25 cellular contexts compared by ENCODE assay signal in genomic region chr12:88338486-88338885, GRCh38.
A peak's percentile ranks its signal among the peaks of the same experiment; 100 is the strongest.
DNase-seq lines count a peak whose midpoint lies in the region; ATAC-seq, FAIRE-seq and TF ChIP-seq lines count a peak whose summit lies in the region.
"Had no signal": no experiment of that assay in that cellular context is flagged by ENCODE, and none has a peak within 500 bp of the region (broad histone marks: within the 10 kb centered on the region; RNA-seq: fewer than 3 reads in every experiment).

No MANE protein-coding gene starts in this region.

- no peak overlapping the region for H3K4me2 ChIP-seq in astrocyte (ENCODE audit: low read length)
- H3K4me2 ChIP-seq: A549, GM23338 had no signal

- H3K36me3 ChIP-seq in astrocyte (ENCODE audit: insufficient read depth, low read length), result no peaks in the 10 kb centered on the region
- H3K36me3 ChIP-seq in gastrocnemius medialis, result no peaks in the 10 kb centered on the region
- H3K36me3 ChIP-seq: MG63 had no signal

- H3K27me3 ChIP-seq in astrocyte (ENCODE audit: insufficient read depth, low read length), result no peaks in the 10 kb centered on the region
- H3K27me3 ChIP-seq in foreskin keratinocyte, result no peaks in the 10 kb centered on the region
- H3K27me3 ChIP-seq in gastrocnemius medialis, result no peaks in the 10 kb centered on the region
- H3K27me3 ChIP-seq: MG63 had no signal

- no peak overlapping the region for H3K4me3 Mint-ChIP-seq in astrocyte (ENCODE audit: unreplicated experiment)
- H3K4me3 Mint-ChIP-seq: B cell; CD14-positive monocyte; CD8-positive, alpha-beta memory T cell; GM23338; H9 had no signal

- FAIRE-seq in astrocyte (lab: Jason Lieb, UNC), result no peak
- FAIRE-seq: A549, HTR-8/SVneo had no signal

- peak overlapping the region; percentile 60 for H3K27ac Mint-ChIP-seq in astrocyte (ENCODE audit: unreplicated experiment)
- H3K27ac Mint-ChIP-seq: B cell; CD14-positive monocyte; CD8-positive, alpha-beta memory T cell; GM23338; H9 had no signal

- intact Hi-C loops in gastrocnemius medialis (cut with DNase I; ENCODE audit: low total_unique reads), result no loop called here

- H2AFZ ChIP-seq in astrocyte (ENCODE audit: low read depth, low read length), result no peak overlapping the region
- H2AFZ ChIP-seq: GM23338 had no signal

- no peaks in the 10 kb centered on the region for H3K27me3 Mint-ChIP-seq in astrocyte (ENCODE audit: low read depth, unreplicated experiment)
- H3K27me3 Mint-ChIP-seq: B cell; CD8-positive, alpha-beta memory T cell had no signal

- H3K9ac ChIP-seq in astrocyte (ENCODE audit: low read length), result no peak overlapping the region

- peak overlapping the region; percentile 65 for H3K27ac ChIP-seq in astrocyte (ENCODE audit: low read depth, low read length)
- peak overlapping the region; percentile 85 for H3K27ac ChIP-seq in foreskin keratinocyte
- no peak overlapping the region for H3K27ac ChIP-seq in gastrocnemius medialis
- H3K27ac ChIP-seq: A549 had no signal

- H3K4me1 ChIP-seq in astrocyte (ENCODE audit: insufficient read depth, low read length), result peaks cover 12% of the 10 kb centered on the region
- peaks cover 37% of the 10 kb centered on the region for H3K4me1 ChIP-seq in foreskin keratinocyte
- H3K4me1 ChIP-seq in gastrocnemius medialis, result no peaks in the 10 kb centered on the region
- H3K4me1 ChIP-seq: A549 had no signal

- H3K4me1 Mint-ChIP-seq in astrocyte (ENCODE audit: low read depth, unreplicated experiment), result peaks cover 27% of the 10 kb centered on the region
- H3K4me1 Mint-ChIP-seq: B cell; CD14-positive monocyte; CD8-positive, alpha-beta memory T cell had no signal

- H3K4me3 ChIP-seq in astrocyte (ENCODE audit: insufficient read depth, low read depth, low read length) (no peak overlapping the region), gastrocnemius medialis (no peak overlapping the region)
- H3K4me3 ChIP-seq: A549, GM23338, MG63 had no signal

- no peak for TF ChIP-seq POLR2A in gastrocnemius medialis (IDR thresholded peaks at IDR 0.05)

- no peaks in the 10 kb centered on the region for H4K20me1 ChIP-seq in astrocyte (ENCODE audit: insufficient read depth, low read length)

- no peaks in the 10 kb centered on the region for H3K9me3 ChIP-seq in astrocyte (ENCODE audit: insufficient read depth, low read depth, low read length)
- no peaks in the 10 kb centered on the region for H3K9me3 ChIP-seq in gastrocnemius medialis
- H3K9me3 ChIP-seq: A549 had no signal

- ATAC-seq in foreskin keratinocyte (no peak), gastrocnemius medialis (no peak), GM19467 (IDR thresholded peaks at IDR 0.05; ENCODE audit: unreplicated experiment) (no peak), GM18858 (IDR thresholded peaks at IDR 0.05; ENCODE audit: unreplicated experiment) (no peak)
- ATAC-seq: A549, GM23338 had no signal

- in situ Hi-C loops in gastrocnemius medialis (cut with MboI; ENCODE audit: low sequenced_read_pairs in 4 of 4), result no loop called here

- H3K79me2 ChIP-seq in astrocyte (ENCODE audit: insufficient read depth, low read length), result no peaks in the 10 kb centered on the region

- DNase-seq in HCEC 1CT (peak; percentile 29), astrocyte (ENCODE audit: low read depth) (peak; percentile 40), foreskin keratinocyte (peak in 1 of 2 donors; percentile 22), gastrocnemius medialis (no peak)
- no peak for DNase-seq in activated CD4-positive, alpha-beta T cell treated with anti-CD3 and anti-CD28 coated beads for 1 hour
- DNase-seq: Calu3; CD8-positive, alpha-beta memory T cell; DND-41; H9; KBM-7; MG63; NCI-H1105 treated with DMSO at 0.1 percent for 48 hours; NCI-H146; NCI-H2029; NCI-H2227 treated with DMSO at 0.1 percent for 48 hours; NCI-H526 treated with DMSO at 0.1 percent for 48 hours; RPMI8226; SHP77 had no signal

- H3K9me3 Mint-ChIP-seq in astrocyte (ENCODE audit: unreplicated experiment), result no peaks in the 10 kb centered on the region
- H3K9me3 Mint-ChIP-seq: GM23338, H9 had no signal

- TF ChIP-seq CTCF in astrocyte (IDR thresholded peaks at IDR 0.05; ENCODE audit: insufficient read depth, low read depth, low read length) (no peak), foreskin keratinocyte (conservative IDR thresholded peaks at IDR 0.05) (no peak), gastrocnemius medialis (IDR thresholded peaks at IDR 0.05 in 4 of 5, conservative IDR thresholded peaks at IDR 0.05 in 1 of 5) (no peak)

- no peaks in the 10 kb centered on the region for H3K36me3 Mint-ChIP-seq in astrocyte (ENCODE audit: low read depth, unreplicated experiment)
- H3K36me3 Mint-ChIP-seq: CD14-positive monocyte; CD8-positive, alpha-beta memory T cell had no signal

Comparison
In these comparisons a context has a peak if more than half of its experiments do, and no peak if none do; other contexts are left out.
1. DNase-seq: peak in HCEC 1CT (single experiment) and astrocyte (single experiment); none in gastrocnemius medialis (0 of 2) and activated CD4-positive, alpha-beta T cell treated with anti-CD3 and anti-CD28 coated beads for 1 hour (single experiment).
2. H3K27ac ChIP-seq: peak in astrocyte (single experiment) and foreskin keratinocyte (single experiment); none in gastrocnemius medialis (0 of 4).